ENCODE assay signal across 8 cellular contexts in genomic region chr1:52551476-52552235, GRCh38. TPM values are rescaled to one million over a fixed set of nuclear protein-coding genes. Genes with fewer than 3 reads are reported as not detected.
A peak's percentile ranks its signal among the peaks of the same experiment; 100 is the strongest.
DNase-seq lines count a peak whose midpoint lies in the region; ATAC-seq, FAIRE-seq and TF ChIP-seq lines count a peak whose summit lies in the region.

No MANE protein-coding gene starts in this region.

- ATAC-seq in PC-3 = peak; percentile 27; the same call in 1 of the 2 replicates

- no peak for TF ChIP-seq CTCF in PC-3 (conservative IDR thresholded peaks at IDR 0.05; ENCODE audit: low read depth, low read length)
- no peak for TF ChIP-seq CTCF in keratinocyte (optimal IDR thresholded peaks at IDR 0.05 in 1 of 3, IDR thresholded peaks at IDR 0.05 in 1 of 3, conservative IDR thresholded peaks at IDR 0.05 in 1 of 3; ENCODE audit: extremely low read depth in 1 of 3, insufficient read depth in 2 of 3, low read length in 3 of 3)

- H2AFZ ChIP-seq in PC-3 (ENCODE audit: low read length) (peak overlapping the region; percentile 92; the same call in 1 of the 2 replicates), keratinocyte (ENCODE audit: control insufficient read depth, low read length) (peak overlapping the region; percentile 78)

- H3K4me3 ChIP-seq in PC-3 (ENCODE audit: low read length) = peak overlapping the region; percentile 82
- H3K4me3 ChIP-seq in keratinocyte (ENCODE audit: control insufficient read depth in 2 of 3, extremely low read depth in 1 of 3, insufficient read depth in 2 of 3, low read depth in 1 of 3, low read length in 3 of 3) = peak overlapping the region; percentile 62 to 91 (median 83)

- BruUV-seq in PC-3 (replicated peaks; lab: Mats Ljungman, UMichigan) = TSS peak; percentile 59

- H3K27ac ChIP-seq in PC-3 (ENCODE audit: low read length) = 0 out of 2 replicates have a peak overlapping the region, but pooled peaks have one; percentile 48
- H3K27ac ChIP-seq in keratinocyte (ENCODE audit: control insufficient read depth, insufficient read depth, low read length) = peak overlapping the region; percentile 98

- FAIRE-seq in keratinocyte (lab: Jason Lieb, UNC) = peak; percentile 79

- peaks cover 29% of the 10 kb centered on the region for H4K20me1 ChIP-seq in PC-3 (ENCODE audit: low read length)
- no peaks in the 10 kb centered on the region for H4K20me1 ChIP-seq in keratinocyte (ENCODE audit: control insufficient read depth, extremely low read depth, insufficient read depth, low read length)

- no peaks in the 10 kb centered on the region for H3F3A ChIP-seq in PC-3 (ENCODE audit: low read length, unreplicated experiment)

- H3K9me1 ChIP-seq in keratinocyte (ENCODE audit: control insufficient read depth, extremely low read depth, insufficient read depth, low read length) = no peaks in the 10 kb centered on the region

- H3K27me3 ChIP-seq in PC-3 (ENCODE audit: low read length) (no peaks in the 10 kb centered on the region), keratinocyte (ENCODE audit: control insufficient read depth, extremely low read depth, insufficient read depth, low read length) (no peaks in the 10 kb centered on the region)

- dilution Hi-C loops in keratinocyte (cut with MboI; ENCODE audit: extremely low pct_ligation_motif_present, low sequenced_read_pairs) = no loop called here

- POLR2A ChIA-PET in PC-3 (lab: Charles Lee; ENCODE audit: unreplicated experiment) = interaction anchor here (0.6 kb wide), 1 partner anchor 22 kb away, joined by 3 read pairs; no protein-coding TSS in a partner anchor

- DNase-seq in NOMO-1 (lab: John Stamatoyannopoulos, UW; ENCODE audit: unreplicated experiment in 2 of 2) (peak; percentile 26 to 36), NOMO-1 treated with dmso at 0.1 percent for 144 hours (lab: John Stamatoyannopoulos, UW; ENCODE audit: unreplicated experiment) (no peak), PC-3 (peak; percentile 51), amniotic epithelial cell (ENCODE audit: low read depth) (peak; percentile 92), keratinocyte (ENCODE audit: low read depth, low spot score) (no peak), NCI-H128 (lab: John Stamatoyannopoulos, UW; ENCODE audit: unreplicated experiment) (no peak), SW 1271 (lab: John Stamatoyannopoulos, UW) (no peak)
- DNase-seq in stimulated activated CD4-positive, alpha-beta T cell treated with anti-CD3 and anti-CD28 coated beads, Interleukin-4, amount 100 ng/mL, for 24 hours = peak; percentile 37

- peak overlapping the region; percentile 91 for H3K4me2 ChIP-seq in PC-3 (ENCODE audit: low read length)
- peak overlapping the region; percentile 79 for H3K4me2 ChIP-seq in keratinocyte (ENCODE audit: control insufficient read depth, extremely low read depth, insufficient read depth, low read depth, low read length)

- peaks cover 61% of the 10 kb centered on the region for H3K79me2 ChIP-seq in PC-3 (ENCODE audit: low read length)
- peaks cover 38% of the 10 kb centered on the region for H3K79me2 ChIP-seq in keratinocyte (ENCODE audit: control insufficient read depth, insufficient read depth, low read length)

- intact Hi-C loops in PC-3 (cut with micrococcal nuclease) = loop anchor here (1.0 to 5.0 kb wide), 2 partner anchors 111 to 136 kb away; no protein-coding TSS in a partner anchor

- H3K9ac ChIP-seq in PC-3 (ENCODE audit: low read length) (peak overlapping the region; percentile 83), keratinocyte (ENCODE audit: control insufficient read depth, extremely low read depth, insufficient read depth, low read length) (peak overlapping the region; percentile 91)

- H3K9me3 ChIP-seq in PC-3 (ENCODE audit: low read length) = no peaks in the 10 kb centered on the region
- no peaks in the 10 kb centered on the region for H3K9me3 ChIP-seq in keratinocyte (ENCODE audit: control insufficient read depth, low read depth, low read length)

- H3K4me1 ChIP-seq in PC-3 (ENCODE audit: insufficient read depth, low read length) (peaks cover 11% of the 10 kb centered on the region), keratinocyte (ENCODE audit: control insufficient read depth, extremely low read depth, insufficient read depth, low read length) (peaks cover 25% of the 10 kb centered on the region)

- no peaks in the 10 kb centered on the region for H3K36me3 ChIP-seq in PC-3 (ENCODE audit: low read depth, low read length)
- no peaks in the 10 kb centered on the region for H3K36me3 ChIP-seq in keratinocyte (ENCODE audit: control insufficient read depth in 2 of 2, extremely low read depth in 1 of 2, insufficient read depth in 2 of 2, low read length in 2 of 2)

- CTCF ChIA-PET in PC-3 (lab: Charles Lee) = interaction anchor here (0.5 kb wide), 1 partner anchor 124 kb away, joined by 3 read pairs; no protein-coding TSS in a partner anchor

- no peaks in the 10 kb centered on the region for H3K9me2 ChIP-seq in PC-3 (replicated peaks; ENCODE audit: low read length)

RNA-seq across cellular contexts. Expression of gene TUT4, which starts 1.2 kb away (rescaled TPM):
- total RNA-seq in PC-3 (2014; rRNA removed) = 36.1 and 37.4 TPM in 2 replicates
- polyA plus RNA-seq in keratinocyte = 16.5 to 27.5 TPM (median 24.2 TPM) in 3 replicates
- polyA plus RNA-seq in keratinocyte (2011; ENCODE audit: low read depth) = 43.5 TPM
- 10.8 and 12.3 TPM in 2 replicates for polyA plus RNA-seq in keratinocyte (2011; cell fraction: cytosol; rRNA removed)
- polyA plus RNA-seq in keratinocyte (2011; cell fraction: nucleus; rRNA removed) = 80.4 and 87.5 TPM in 2 replicates
- 13.9 and 28.8 TPM in 2 replicates for polyA plus RNA-seq in keratinocyte (2012; ENCODE audit: low replicate concordance)
- polyA minus RNA-seq in keratinocyte = 11.8 to 30.6 TPM (median 30.2 TPM) in 3 replicates
- polyA minus RNA-seq in keratinocyte (2011; cell fraction: cytosol; rRNA and poly(A)+ RNA removed) = 10.6 TPM
- 24.7 and 52.6 TPM in 2 replicates for polyA minus RNA-seq in keratinocyte (2011; cell fraction: nucleus; rRNA and poly(A)+ RNA removed)

RNA-seq across cellular contexts. Expression of gene GPX7, which starts 50.5 kb away (rescaled TPM):
- total RNA-seq in PC-3 (2014; rRNA removed) = not detected in 2 replicates
- 0.40 to 0.49 TPM (median 0.42 TPM) in 3 replicates for polyA plus RNA-seq in keratinocyte
- polyA plus RNA-seq in keratinocyte (2011; ENCODE audit: low read depth) = not detected
- polyA plus RNA-seq in keratinocyte (2011; cell fraction: cytosol; rRNA removed) = 0.24 and 0.40 TPM in 2 replicates
- 0.15 and 0.39 TPM in 2 replicates for polyA plus RNA-seq in keratinocyte (2011; cell fraction: nucleus; rRNA removed)
- polyA plus RNA-seq in keratinocyte (2012; ENCODE audit: low replicate concordance) = 0.13 and 0.26 TPM in 2 replicates
- not detected in 3 replicates for polyA minus RNA-seq in keratinocyte
- polyA minus RNA-seq in keratinocyte (2011; cell fraction: cytosol; rRNA and poly(A)+ RNA removed) = not detected
- polyA minus RNA-seq in keratinocyte (2011; cell fraction: nucleus; rRNA and poly(A)+ RNA removed) = not detected in 2 replicates

Comparison
In these comparisons a context has a peak if more than half of its experiments do, and no peak if none do; other contexts are left out.
1. DNase-seq: peak in NOMO-1 (2 of 2), PC-3 (single experiment), amniotic epithelial cell (single experiment) and stimulated activated CD4-positive, alpha-beta T cell treated with anti-CD3 and anti-CD28 coated beads, Interleukin-4, amount 100 ng/mL, for 24 hours (single experiment); none in NOMO-1 treated with dmso at 0.1 percent for 144 hours (single experiment), keratinocyte (single experiment), NCI-H128 (single experiment) and SW 1271 (0 of 2).